Comparison of ENCODE assay signal across 2 cellular contexts in the genomic region with DNA sequence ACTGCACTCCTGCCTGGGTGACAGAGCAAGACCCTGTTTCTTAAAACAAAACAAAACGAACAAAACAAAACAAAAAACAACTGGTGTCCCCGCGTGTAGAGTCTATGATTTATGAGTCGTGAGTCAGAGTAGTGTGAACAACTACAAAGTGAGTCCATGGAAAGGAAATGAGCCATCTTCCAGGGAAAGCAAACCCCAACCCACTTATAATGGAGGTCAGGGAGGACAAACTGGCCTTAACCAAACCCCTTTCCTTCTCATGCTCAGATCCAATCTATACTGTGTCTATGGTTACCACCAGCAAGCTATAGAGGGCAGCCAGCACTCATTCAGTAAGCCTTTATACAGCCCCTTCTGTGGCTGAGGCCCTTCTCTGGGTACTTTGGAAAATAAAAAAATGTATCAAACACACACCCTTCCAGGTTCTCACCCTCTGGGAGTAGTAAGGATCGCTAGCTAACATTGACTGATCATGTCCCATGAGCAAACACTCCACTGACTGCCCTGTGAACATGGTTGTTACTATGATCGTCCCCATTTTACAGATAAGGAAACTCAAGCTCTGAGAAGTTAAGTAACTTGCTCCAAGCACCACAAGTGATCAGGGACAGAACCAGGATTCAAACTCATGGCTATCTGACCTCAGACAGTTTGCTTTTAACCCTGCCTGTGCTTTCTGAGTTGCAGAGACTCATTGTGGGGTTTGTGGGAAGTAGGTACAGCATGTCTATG.
A peak's percentile ranks its signal among the peaks of the same experiment; 100 is the strongest.
TF ChIP-seq lines count a peak whose summit lies in the region.

No MANE protein-coding gene starts in this region.

TF ChIP-seq in K562, 482 proteins besides CTCF, POLR2A, EP300 and RAD21 (continues in another document):
- TF ChIP-seq ZNF778 (CRISPR knock-in tag; IDR thresholded peaks at IDR 0.05) = no peak
- TF ChIP-seq, protein P1, sequence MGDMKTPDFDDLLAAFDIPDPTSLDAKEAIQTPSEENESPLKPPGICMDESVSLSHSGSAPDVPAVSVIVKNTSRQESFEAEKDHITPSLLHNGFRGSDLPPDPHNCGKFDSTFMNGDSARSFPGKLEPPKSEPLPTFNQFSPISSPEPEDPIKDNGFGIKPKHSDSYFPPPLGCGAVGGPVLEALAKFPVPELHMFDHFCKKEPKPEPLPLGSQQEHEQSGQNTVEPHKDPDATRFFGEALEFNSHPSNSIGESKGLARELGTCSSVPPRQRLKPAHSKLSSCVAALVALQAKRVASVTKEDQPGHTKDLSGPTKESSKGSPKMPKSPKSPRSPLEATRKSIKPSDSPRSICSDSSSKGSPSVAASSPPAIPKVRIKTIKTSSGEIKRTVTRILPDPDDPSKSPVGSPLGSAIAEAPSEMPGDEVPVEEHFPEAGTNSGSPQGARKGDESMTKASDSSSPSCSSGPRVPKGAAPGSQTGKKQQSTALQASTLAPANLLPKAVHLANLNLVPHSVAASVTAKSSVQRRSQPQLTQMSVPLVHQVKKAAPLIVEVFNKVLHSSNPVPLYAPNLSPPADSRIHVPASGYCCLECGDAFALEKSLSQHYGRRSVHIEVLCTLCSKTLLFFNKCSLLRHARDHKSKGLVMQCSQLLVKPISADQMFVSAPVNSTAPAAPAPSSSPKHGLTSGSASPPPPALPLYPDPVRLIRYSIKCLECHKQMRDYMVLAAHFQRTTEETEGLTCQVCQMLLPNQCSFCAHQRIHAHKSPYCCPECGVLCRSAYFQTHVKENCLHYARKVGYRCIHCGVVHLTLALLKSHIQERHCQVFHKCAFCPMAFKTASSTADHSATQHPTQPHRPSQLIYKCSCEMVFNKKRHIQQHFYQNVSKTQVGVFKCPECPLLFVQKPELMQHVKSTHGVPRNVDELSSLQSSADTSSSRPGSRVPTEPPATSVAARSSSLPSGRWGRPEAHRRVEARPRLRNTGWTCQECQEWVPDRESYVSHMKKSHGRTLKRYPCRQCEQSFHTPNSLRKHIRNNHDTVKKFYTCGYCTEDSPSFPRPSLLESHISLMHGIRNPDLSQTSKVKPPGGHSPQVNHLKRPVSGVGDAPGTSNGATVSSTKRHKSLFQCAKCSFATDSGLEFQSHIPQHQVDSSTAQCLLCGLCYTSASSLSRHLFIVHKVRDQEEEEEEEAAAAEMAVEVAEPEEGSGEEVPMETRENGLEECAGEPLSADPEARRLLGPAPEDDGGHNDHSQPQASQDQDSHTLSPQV (IDR thresholded peaks at IDR 0.05) = no peak
- TF ChIP-seq SMARCE1 (IDR thresholded peaks at IDR 0.05) = 0 out of 2 replicates have a peak, but pooled peaks have one; percentile 16
- no peak for TF ChIP-seq SETDB1 (IDR thresholded peaks at IDR 0.05; ENCODE audit: low read length)
- no peak for TF ChIP-seq ZBTB17 (CRISPR knock-in tag; IDR thresholded peaks at IDR 0.05)
- TF ChIP-seq, protein P2, sequence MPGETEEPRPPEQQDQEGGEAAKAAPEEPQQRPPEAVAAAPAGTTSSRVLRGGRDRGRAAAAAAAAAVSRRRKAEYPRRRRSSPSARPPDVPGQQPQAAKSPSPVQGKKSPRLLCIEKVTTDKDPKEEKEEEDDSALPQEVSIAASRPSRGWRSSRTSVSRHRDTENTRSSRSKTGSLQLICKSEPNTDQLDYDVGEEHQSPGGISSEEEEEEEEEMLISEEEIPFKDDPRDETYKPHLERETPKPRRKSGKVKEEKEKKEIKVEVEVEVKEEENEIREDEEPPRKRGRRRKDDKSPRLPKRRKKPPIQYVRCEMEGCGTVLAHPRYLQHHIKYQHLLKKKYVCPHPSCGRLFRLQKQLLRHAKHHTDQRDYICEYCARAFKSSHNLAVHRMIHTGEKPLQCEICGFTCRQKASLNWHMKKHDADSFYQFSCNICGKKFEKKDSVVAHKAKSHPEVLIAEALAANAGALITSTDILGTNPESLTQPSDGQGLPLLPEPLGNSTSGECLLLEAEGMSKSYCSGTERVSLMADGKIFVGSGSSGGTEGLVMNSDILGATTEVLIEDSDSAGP (CRISPR knock-in tag; IDR thresholded peaks at IDR 0.05) = no peak
- TF ChIP-seq DPF2 (IDR thresholded peaks at IDR 0.05) = no peak
- no peak for TF ChIP-seq MYBL2 (IDR thresholded peaks at IDR 0.05; ENCODE audit: low read depth)
- no peak for TF ChIP-seq MYBL2 (CRISPR knock-in tag; IDR thresholded peaks at IDR 0.05; ENCODE audit: borderline replicate concordance)
- no peak for TF ChIP-seq EWSR1 (IDR thresholded peaks at IDR 0.05; ENCODE audit: borderline replicate concordance, low read depth, partially characterized antibody)
- no peak for TF ChIP-seq MED1 (CRISPR knock-in tag; IDR thresholded peaks at IDR 0.05; ENCODE audit: borderline replicate concordance)
- TF ChIP-seq FOSL1 (tag; conservative IDR thresholded peaks at IDR 0.05) = peak; percentile 84
- no peak for TF ChIP-seq HLTF (IDR thresholded peaks at IDR 0.05)
- no peak for TF ChIP-seq ZNF644 (tag; IDR thresholded peaks at IDR 0.05; ENCODE audit: low read depth)
- no peak for TF ChIP-seq KDM4B (IDR thresholded peaks at IDR 0.05; ENCODE audit: borderline replicate concordance in 2 of 2, low read depth in 1 of 2)
- no peak for TF ChIP-seq HOXB6 (CRISPR knock-in tag; IDR thresholded peaks at IDR 0.05; ENCODE audit: borderline replicate concordance)
- no peak for TF ChIP-seq RBFOX2 (IDR thresholded peaks at IDR 0.05; ENCODE audit: low read depth, low read length)
- no peak for TF ChIP-seq ZC3H4 (CRISPR knock-in tag; IDR thresholded peaks at IDR 0.05; ENCODE audit: borderline replicate concordance)
- TF ChIP-seq ELF1 (tag; IDR thresholded peaks at IDR 0.05) = no peak
- TF ChIP-seq BRCA1 (IDR thresholded peaks at IDR 0.05) = no peak
- TF ChIP-seq BRCA1 (CRISPR knock-in tag; IDR thresholded peaks at IDR 0.05) = no peak
- TF ChIP-seq, protein P3, sequence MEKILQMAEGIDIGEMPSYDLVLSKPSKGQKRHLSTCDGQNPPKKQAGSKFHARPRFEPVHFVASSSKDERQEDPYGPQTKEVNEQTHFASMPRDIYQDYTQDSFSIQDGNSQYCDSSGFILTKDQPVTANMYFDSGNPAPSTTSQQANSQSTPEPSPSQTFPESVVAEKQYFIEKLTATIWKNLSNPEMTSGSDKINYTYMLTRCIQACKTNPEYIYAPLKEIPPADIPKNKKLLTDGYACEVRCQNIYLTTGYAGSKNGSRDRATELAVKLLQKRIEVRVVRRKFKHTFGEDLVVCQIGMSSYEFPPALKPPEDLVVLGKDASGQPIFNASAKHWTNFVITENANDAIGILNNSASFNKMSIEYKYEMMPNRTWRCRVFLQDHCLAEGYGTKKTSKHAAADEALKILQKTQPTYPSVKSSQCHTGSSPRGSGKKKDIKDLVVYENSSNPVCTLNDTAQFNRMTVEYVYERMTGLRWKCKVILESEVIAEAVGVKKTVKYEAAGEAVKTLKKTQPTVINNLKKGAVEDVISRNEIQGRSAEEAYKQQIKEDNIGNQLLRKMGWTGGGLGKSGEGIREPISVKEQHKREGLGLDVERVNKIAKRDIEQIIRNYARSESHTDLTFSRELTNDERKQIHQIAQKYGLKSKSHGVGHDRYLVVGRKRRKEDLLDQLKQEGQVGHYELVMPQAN (IDR thresholded peaks at IDR 0.05; ENCODE audit: borderline replicate concordance) = no peak
- no peak for TF ChIP-seq ZZZ3 (IDR thresholded peaks at IDR 0.05)
- no peak for TF ChIP-seq NFIC (IDR thresholded peaks at IDR 0.05)
- no peak for TF ChIP-seq ZNF347 (CRISPR knock-in tag; IDR thresholded peaks at IDR 0.05; ENCODE audit: low read depth)
- no peak for TF ChIP-seq HDAC1 (IDR thresholded peaks at IDR 0.05)

TF ChIP-seq in GM12891, 5 proteins besides CTCF, POLR2A, EP300 and RAD21:
- TF ChIP-seq PAX5 (IDR thresholded peaks at IDR 0.05; ENCODE audit: insufficient read depth, low read length, severe bottlenecking) = no peak
- no peak for TF ChIP-seq POU2F2 (IDR thresholded peaks at IDR 0.05; ENCODE audit: low read depth, low read length)
- TF ChIP-seq POLR2AphosphoS5 (IDR thresholded peaks at IDR 0.05; ENCODE audit: low read depth, low read length) = no peak
- no peak for TF ChIP-seq SPI1 (IDR thresholded peaks at IDR 0.05; ENCODE audit: low read depth, low read length)
- no peak for TF ChIP-seq TAF1 (IDR thresholded peaks at IDR 0.05; ENCODE audit: low read depth, low read length)
